25 cellular contexts compared by ENCODE assay signal in the genomic region with DNA sequence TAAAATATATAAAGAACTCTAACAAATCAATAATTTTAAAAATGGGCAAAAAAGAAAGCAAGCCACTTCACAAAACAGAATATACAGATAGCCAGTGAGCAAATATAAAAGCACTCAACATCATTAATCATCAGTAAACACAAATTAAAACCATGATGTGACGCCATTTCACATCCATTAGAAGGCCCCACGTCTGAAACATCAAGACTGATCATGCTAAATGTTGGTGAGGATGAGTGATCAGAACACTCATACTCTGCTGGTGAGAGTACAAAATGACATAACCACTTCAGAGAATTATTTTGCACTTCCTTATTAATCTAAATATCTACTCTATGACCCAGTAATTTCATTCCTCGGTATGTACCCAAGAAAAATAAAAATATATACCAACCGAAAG.
A peak's percentile ranks its signal among the peaks of the same experiment; 100 is the strongest.
DNase-seq lines count a peak whose midpoint lies in the region; ATAC-seq, FAIRE-seq and TF ChIP-seq lines count a peak whose summit lies in the region.
"Had no signal": no experiment of that assay in that cellular context is flagged by ENCODE, and none has a peak within 500 bp of the region (broad histone marks: within the 10 kb centered on the region; RNA-seq: fewer than 3 reads in every experiment).

No MANE protein-coding gene starts in this region.

- no peak overlapping the region for H3K27ac Mint-ChIP-seq in GM23338
- H3K27ac Mint-ChIP-seq: CD4-positive, alpha-beta T cell; CD8-positive, alpha-beta memory T cell; HFFc6 had no signal

- no peaks in the 10 kb centered on the region for H4K20me1 ChIP-seq in GM23338 (replicated peaks; ENCODE audit: insufficient read depth)
- H4K20me1 ChIP-seq: BLaER1 treated with 17β-estradiol and CSF1 and Interleukin-3, amounts not matched to agents 10 nM and 100 nM had no signal

- H3K27me3 Mint-ChIP-seq in GM23338 (ENCODE audit: insufficient read depth, low read depth, poor library complexity): no peaks in the 10 kb centered on the region
- H3K27me3 Mint-ChIP-seq: CD4-positive, alpha-beta T cell had no signal

- H3F3A ChIP-seq in GM23338 (replicated peaks; ENCODE audit: low read depth): no peaks in the 10 kb centered on the region

- no peak overlapping the region for H3K4me2 ChIP-seq in GM23338
- H3K4me2 ChIP-seq: BLaER1 treated with 17β-estradiol and CSF1 and Interleukin-3, amounts not matched to agents 10 nM and 100 nM had no signal

- H3K27ac ChIP-seq in GM23338 (ENCODE audit: low read depth): no peak overlapping the region
- H3K27ac ChIP-seq: 22Rv1; BLaER1 treated with 17β-estradiol and CSF1 and Interleukin-3, amounts not matched to agents 10 nM and 100 nM had no signal

- FAIRE-seq in bronchial epithelial cell (lab: Jason Lieb, UNC): no peak
- FAIRE-seq: A204.1, GM12891, GM18507, H54 had no signal

- H3K4me3 Mint-ChIP-seq in GM23338: no peak overlapping the region
- H3K4me3 Mint-ChIP-seq: CD14-positive monocyte; CD4-positive, alpha-beta T cell; CD8-positive, alpha-beta memory T cell; HFFc6 had no signal

- ATAC-seq in GM23338: no peak

- H3K4me3 ChIP-seq in bronchial epithelial cell (ENCODE audit: low read depth, low read length) (no peak overlapping the region), GM23338 (no peak overlapping the region)
- H3K4me3 ChIP-seq: BLaER1 treated with 17β-estradiol and CSF1 and Interleukin-3, amounts not matched to agents 10 nM and 100 nM; HAP-1 had no signal

- no peaks in the 10 kb centered on the region for H3K79me2 ChIP-seq in GM23338 (replicated peaks; ENCODE audit: insufficient read depth)

- H3K4me1 Mint-ChIP-seq in GM23338: peaks cover 18% of the 10 kb centered on the region
- H3K4me1 Mint-ChIP-seq: CD14-positive monocyte; CD8-positive, alpha-beta memory T cell had no signal

- peak; percentile 9 for DNase-seq in DMS53 (lab: John Stamatoyannopoulos, UW)
- DNase-seq in DMS53 treated with DMSO at 0.1 percent for 48 hours (lab: John Stamatoyannopoulos, UW; ENCODE audit: unreplicated experiment): no peak
- DNase-seq in NCI-H510A treated with DMSO at 0.1 percent for 48 hours (lab: John Stamatoyannopoulos, UW): peak; percentile 22
- DNase-seq in NCI-H510A (lab: John Stamatoyannopoulos, UW): no peak
- DNase-seq in bronchial epithelial cell (ENCODE audit: low read depth): peak; percentile 66
- no peak for DNase-seq in GM23338 (ENCODE audit: low spot score)
- DNase-seq in activated CD4-positive, alpha-beta T cell treated with anti-CD3 and anti-CD28 coated beads, Interleukin-2, amount 50 U/mL, for 48 hours: no peak
- DNase-seq: ACHN; AML-193; BE2C; CD4-positive, alpha-beta T cell; CD8-positive, alpha-beta memory T cell; DMS79; EL; GDM1; GOT3; HFFc6 had no signal

- H3K9me2 ChIP-seq in GM23338 (ENCODE audit: insufficient read depth): no peaks in the 10 kb centered on the region

- H3K4me1 ChIP-seq in GM23338 (ENCODE audit: insufficient read depth): peaks cover 12% of the 10 kb centered on the region; the same call in 1 of the 2 replicates
- H3K4me1 ChIP-seq: HAP-1 had no signal

- no peaks in the 10 kb centered on the region for H3K9me3 Mint-ChIP-seq in GM23338
- H3K9me3 Mint-ChIP-seq: CD4-positive, alpha-beta T cell; CD8-positive, alpha-beta memory T cell; HFFc6 had no signal

- no peak for TF ChIP-seq CTCF in bronchial epithelial cell (IDR thresholded peaks at IDR 0.05; ENCODE audit: insufficient read depth, low read length, severe bottlenecking)
- no peak for TF ChIP-seq CTCF in GM23338 (conservative IDR thresholded peaks at IDR 0.05; ENCODE audit: low read depth in 2 of 2)

- H3K36me3 Mint-ChIP-seq in GM23338 (ENCODE audit: low read depth): no peaks in the 10 kb centered on the region
- H3K36me3 Mint-ChIP-seq: CD8-positive, alpha-beta memory T cell had no signal

- H3K36me3 ChIP-seq in bronchial epithelial cell (ENCODE audit: control insufficient read depth, insufficient read depth, low read length) (no peaks in the 10 kb centered on the region), GM23338 (ENCODE audit: insufficient read depth) (no peaks in the 10 kb centered on the region)
- H3K36me3 ChIP-seq: BE2C; BLaER1 treated with 17β-estradiol and CSF1 and Interleukin-3, amounts not matched to agents 10 nM and 100 nM; HAP-1 had no signal

- no peaks in the 10 kb centered on the region for H3K27me3 ChIP-seq in bronchial epithelial cell (ENCODE audit: control insufficient read depth, insufficient read depth, low read length)
- H3K27me3 ChIP-seq in GM23338 (ENCODE audit: insufficient read depth): no peaks in the 10 kb centered on the region
- H3K27me3 ChIP-seq: BE2C; BLaER1 treated with 17β-estradiol and CSF1 and Interleukin-3, amounts not matched to agents 10 nM and 100 nM had no signal

- no peak overlapping the region for H2AFZ ChIP-seq in GM23338

TF ChIP-seq in GM23338, 12 proteins besides CTCF, POLR2A, EP300 and RAD21:
- TF ChIP-seq ZNF331 (CRISPR knock-in tag; IDR thresholded peaks at IDR 0.05; ENCODE audit: low read depth) (no peak), CREB1 (CRISPR knock-in tag; IDR thresholded peaks at IDR 0.05; ENCODE audit: low read depth) (no peak), EZH2phosphoT487 (IDR thresholded peaks at IDR 0.05; ENCODE audit: unreplicated experiment) (no peak), POLR2AphosphoS5 (IDR thresholded peaks at IDR 0.05; ENCODE audit: low read depth) (no peak), NANOG (IDR thresholded peaks at IDR 0.05; ENCODE audit: borderline replicate concordance) (no peak)
- TF ChIP-seq, protein P1, sequence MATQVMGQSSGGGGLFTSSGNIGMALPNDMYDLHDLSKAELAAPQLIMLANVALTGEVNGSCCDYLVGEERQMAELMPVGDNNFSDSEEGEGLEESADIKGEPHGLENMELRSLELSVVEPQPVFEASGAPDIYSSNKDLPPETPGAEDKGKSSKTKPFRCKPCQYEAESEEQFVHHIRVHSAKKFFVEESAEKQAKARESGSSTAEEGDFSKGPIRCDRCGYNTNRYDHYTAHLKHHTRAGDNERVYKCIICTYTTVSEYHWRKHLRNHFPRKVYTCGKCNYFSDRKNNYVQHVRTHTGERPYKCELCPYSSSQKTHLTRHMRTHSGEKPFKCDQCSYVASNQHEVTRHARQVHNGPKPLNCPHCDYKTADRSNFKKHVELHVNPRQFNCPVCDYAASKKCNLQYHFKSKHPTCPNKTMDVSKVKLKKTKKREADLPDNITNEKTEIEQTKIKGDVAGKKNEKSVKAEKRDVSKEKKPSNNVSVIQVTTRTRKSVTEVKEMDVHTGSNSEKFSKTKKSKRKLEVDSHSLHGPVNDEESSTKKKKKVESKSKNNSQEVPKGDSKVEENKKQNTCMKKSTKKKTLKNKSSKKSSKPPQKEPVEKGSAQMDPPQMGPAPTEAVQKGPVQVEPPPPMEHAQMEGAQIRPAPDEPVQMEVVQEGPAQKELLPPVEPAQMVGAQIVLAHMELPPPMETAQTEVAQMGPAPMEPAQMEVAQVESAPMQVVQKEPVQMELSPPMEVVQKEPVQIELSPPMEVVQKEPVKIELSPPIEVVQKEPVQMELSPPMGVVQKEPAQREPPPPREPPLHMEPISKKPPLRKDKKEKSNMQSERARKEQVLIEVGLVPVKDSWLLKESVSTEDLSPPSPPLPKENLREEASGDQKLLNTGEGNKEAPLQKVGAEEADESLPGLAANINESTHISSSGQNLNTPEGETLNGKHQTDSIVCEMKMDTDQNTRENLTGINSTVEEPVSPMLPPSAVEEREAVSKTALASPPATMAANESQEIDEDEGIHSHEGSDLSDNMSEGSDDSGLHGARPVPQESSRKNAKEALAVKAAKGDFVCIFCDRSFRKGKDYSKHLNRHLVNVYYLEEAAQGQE (IDR thresholded peaks at IDR 0.05; ENCODE audit: unreplicated experiment): no peak
- TF ChIP-seq, protein P2, sequence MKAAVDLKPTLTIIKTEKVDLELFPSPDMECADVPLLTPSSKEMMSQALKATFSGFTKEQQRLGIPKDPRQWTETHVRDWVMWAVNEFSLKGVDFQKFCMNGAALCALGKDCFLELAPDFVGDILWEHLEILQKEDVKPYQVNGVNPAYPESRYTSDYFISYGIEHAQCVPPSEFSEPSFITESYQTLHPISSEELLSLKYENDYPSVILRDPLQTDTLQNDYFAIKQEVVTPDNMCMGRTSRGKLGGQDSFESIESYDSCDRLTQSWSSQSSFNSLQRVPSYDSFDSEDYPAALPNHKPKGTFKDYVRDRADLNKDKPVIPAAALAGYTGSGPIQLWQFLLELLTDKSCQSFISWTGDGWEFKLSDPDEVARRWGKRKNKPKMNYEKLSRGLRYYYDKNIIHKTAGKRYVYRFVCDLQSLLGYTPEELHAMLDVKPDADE (IDR thresholded peaks at IDR 0.05): no peak
TF ChIP-seq in GM23338: peak in this region for 0.

Comparison
In these comparisons a context has a peak if more than half of its experiments do, and no peak if none do; other contexts are left out.
1. DNase-seq: peak in DMS53 (single experiment), NCI-H510A treated with DMSO at 0.1 percent for 48 hours (single experiment) and bronchial epithelial cell (single experiment); none in DMS53 treated with DMSO at 0.1 percent for 48 hours (single experiment), NCI-H510A (single experiment), GM23338 (single experiment) and activated CD4-positive, alpha-beta T cell treated with anti-CD3 and anti-CD28 coated beads, Interleukin-2, amount 50 U/mL, for 48 hours (0 of 2).